ENCODE assay signal across 18 cellular contexts in the genomic region with DNA sequence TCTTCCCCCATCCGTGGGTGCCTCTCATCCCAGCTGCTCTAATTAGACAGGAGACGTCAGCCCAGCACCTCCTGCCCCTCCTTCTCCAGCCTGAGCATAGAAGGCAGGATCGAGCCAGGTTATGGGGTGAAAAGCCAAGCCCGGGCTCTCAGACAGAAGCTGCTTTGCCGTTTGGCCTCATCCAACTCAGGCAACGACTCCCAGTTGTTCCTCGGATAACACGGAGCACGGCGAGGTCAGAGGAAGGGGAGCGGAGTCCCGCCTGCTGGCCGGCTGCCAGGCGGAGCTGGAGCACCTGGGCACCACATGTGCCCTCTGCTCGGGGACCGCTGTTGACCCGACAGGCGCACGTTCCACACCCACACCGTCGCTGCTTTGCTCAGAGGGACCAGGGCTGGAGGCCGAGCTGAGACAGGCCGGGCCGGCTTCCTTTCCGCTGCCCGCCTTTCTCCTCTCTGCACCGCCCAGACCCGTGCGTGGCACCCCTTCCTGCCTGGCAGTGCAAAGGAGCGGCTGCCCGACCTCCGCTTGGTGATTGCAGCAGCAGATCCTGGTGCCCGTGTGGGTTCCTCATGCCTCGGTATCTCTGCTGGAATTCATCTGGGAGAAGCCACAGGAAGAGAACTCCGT. TPM values are rescaled to one million over a fixed set of nuclear protein-coding genes. Genes with fewer than 3 reads are reported as not detected.
A peak's percentile ranks its signal among the peaks of the same experiment; 100 is the strongest.
DNase-seq lines count a peak whose midpoint lies in the region; ATAC-seq, FAIRE-seq and TF ChIP-seq lines count a peak whose summit lies in the region.
"Had no signal": no experiment of that assay in that cellular context is flagged by ENCODE, and none has a peak within 500 bp of the region (broad histone marks: within the 10 kb centered on the region; RNA-seq: fewer than 3 reads in every experiment).

No MANE protein-coding gene starts in this region.

- no TSS peak for BruUV-seq in HepG2 (replicated peaks; lab: Mats Ljungman, UMichigan)

- 5% methylated on average over 13 of the region's 35 CpGs for WGBS in HepG2 (ENCODE audit: low lambda C conversion rate)

- no peaks in the 10 kb centered on the region for H3K79me2 ChIP-seq in HepG2 (ENCODE audit: insufficient read depth, low read length)

- H3K9me3 Mint-ChIP-seq in CD8-positive, alpha-beta T cell: no peaks in the 10 kb centered on the region
- H3K9me3 Mint-ChIP-seq: H9, neural progenitor cell had no signal

- in situ Hi-C loops in HepG2 (cut with HindIII; ENCODE audit: extremely low pct_ligation_motif_present, low pct_unique_long_range_greater_than_20kb): no loop called here

- no peak overlapping the region for H3K27ac Mint-ChIP-seq in CD8-positive, alpha-beta T cell
- H3K27ac Mint-ChIP-seq: H9 had no signal

- H3K9ac ChIP-seq in HepG2 (ENCODE audit: insufficient read depth, low read depth, low read length): no peak overlapping the region
- H3K9ac ChIP-seq: neural progenitor cell had no signal

- TF ChIP-seq POLR2A in HepG2 (IDR thresholded peaks at IDR 0.05; ENCODE audit: insufficient read depth in 1 of 2, low read depth in 2 of 2, low read length in 2 of 2): no peak

- no peak overlapping the region for H3K4me3 Mint-ChIP-seq in CD8-positive, alpha-beta T cell
- H3K4me3 Mint-ChIP-seq: H9, neural progenitor cell had no signal

- DNase-seq in COLO668 (lab: John Stamatoyannopoulos, UW; ENCODE audit: unreplicated experiment): peak; percentile 63
- DNase-seq in H7: peak; percentile 62
- no peak for DNase-seq in HepG2 (ENCODE audit: low spot score)
- DNase-seq in CD8-positive, alpha-beta T cell: no peak
- DNase-seq in NCI-H2107 (lab: John Stamatoyannopoulos, UW): no peak
- no peak for DNase-seq in stimulated activated CD4-positive, alpha-beta T cell treated with anti-CD3 and anti-CD28 coated beads, Interleukin-4, amount 100 ng/mL, for 4 hours
- DNase-seq: H9, NCI-H446, stomach had no signal

- H3K27me3 Mint-ChIP-seq in CD8-positive, alpha-beta T cell (ENCODE audit: low read depth): peaks cover 34% of the 10 kb centered on the region

- no peak for TF ChIP-seq RAD21 in HepG2 (CRISPR knock-in tag; IDR thresholded peaks at IDR 0.05)

- H3K9me3 ChIP-seq in HepG2 (ENCODE audit: low read length): no peaks in the 10 kb centered on the region
- no peaks in the 10 kb centered on the region for H3K9me3 ChIP-seq in CD8-positive, alpha-beta T cell (ENCODE audit: low read length)
- H3K9me3 ChIP-seq: heart left ventricle, left lung, stomach had no signal

- no peak for TF ChIP-seq EP300 in HepG2 (IDR thresholded peaks at IDR 0.05; ENCODE audit: low read depth in 2 of 2, low read length in 2 of 2)
- no peak for TF ChIP-seq EP300 in HepG2 (CRISPR knock-in tag; IDR thresholded peaks at IDR 0.05; ENCODE audit: borderline replicate concordance)

- peaks cover 3% of the 10 kb centered on the region for H3K4me1 Mint-ChIP-seq in CD8-positive, alpha-beta T cell (ENCODE audit: low read depth)
- H3K4me1 Mint-ChIP-seq: H9 had no signal

- H3K36me3 Mint-ChIP-seq in CD8-positive, alpha-beta T cell: no peaks in the 10 kb centered on the region
- H3K36me3 Mint-ChIP-seq: neural progenitor cell had no signal

- ATAC-seq in SK-N-SH treated with all-trans-retinoic acid at 6 μM for 48 hours (peak; percentile 73), HepG2 (peak; percentile 78), GM19023 (IDR thresholded peaks at IDR 0.05; ENCODE audit: unreplicated experiment) (no peak)
- no peak for ATAC-seq in CD8-positive, alpha-beta T cell
- ATAC-seq: left lung had no signal

- no peak for TF ChIP-seq CTCF in HepG2 (CRISPR knock-in tag; IDR thresholded peaks at IDR 0.05)
- no peak for TF ChIP-seq CTCF in CD8-positive, alpha-beta T cell (IDR thresholded peaks at IDR 0.05)

- H4K20me1 ChIP-seq in HepG2 (ENCODE audit: insufficient read depth, low read length): no peaks in the 10 kb centered on the region

- no peaks in the 10 kb centered on the region for H3K4me1 ChIP-seq in HepG2 (ENCODE audit: insufficient read depth, low read length)
- H3K4me1 ChIP-seq in CD8-positive, alpha-beta T cell (ENCODE audit: insufficient read depth, low read length): no peaks in the 10 kb centered on the region
- H3K4me1 ChIP-seq: left lung had no signal

- no peak overlapping the region for H3K27ac ChIP-seq in HepG2 (ENCODE audit: extremely low read length, insufficient read depth, low read length)
- H3K27ac ChIP-seq in CD8-positive, alpha-beta T cell (ENCODE audit: low read depth, low read length): no peak overlapping the region
- H3K27ac ChIP-seq: cardiac muscle cell, heart left ventricle, HL-60, left lung, neural progenitor cell, skin epidermis, stomach had no signal

- H3K27me3 ChIP-seq in H7 (ENCODE audit: control insufficient read depth, insufficient read depth, low read length) (no peaks in the 10 kb centered on the region; the same call in 1 of the 2 replicates), HepG2 (ENCODE audit: control insufficient read depth in 1 of 2, insufficient read depth in 2 of 2, low read length in 2 of 2) (peaks cover 11 to 59% of the 10 kb centered on the region in 2 experiments)
- H3K27me3 ChIP-seq in CD8-positive, alpha-beta T cell (ENCODE audit: insufficient read depth, low read length): no peaks in the 10 kb centered on the region

- intact Hi-C loops in HepG2 (cut with micrococcal nuclease; ENCODE audit: unreplicated experiment): no loop called here
- intact Hi-C loops in CD8-positive, alpha-beta T cell (cut with DNase I, micrococcal nuclease): no loop called here

- H3K36me3 ChIP-seq in H7 (replicated peaks; ENCODE audit: control insufficient read depth, insufficient read depth, low read length): no peaks in the 10 kb centered on the region
- H3K36me3 ChIP-seq in HepG2 (replicated peaks in 1 of 2; ENCODE audit: control insufficient read depth in 1 of 2, insufficient read depth in 2 of 2, low read length in 2 of 2): no peaks in the 10 kb centered on the region
- H3K36me3 ChIP-seq in CD8-positive, alpha-beta T cell (ENCODE audit: insufficient read depth, low read length): no peaks in the 10 kb centered on the region
- H3K36me3 ChIP-seq: cardiac muscle cell, heart left ventricle, left lung, neural progenitor cell, stomach had no signal

- POLR2A ChIA-PET in HepG2 (lab: Yijun Ruan, JAX): no interaction called here
- POLR2A ChIA-PET in CD8-positive, alpha-beta T cell (lab: Charles Lee): no interaction called here

- no peak overlapping the region for H3K4me3 ChIP-seq in H7 (ENCODE audit: insufficient read depth, low read depth, low read length)
- H3K4me3 ChIP-seq in HepG2 (replicated peaks in 1 of 3; ENCODE audit: insufficient read depth in 1 of 3, low read depth in 2 of 3, low read length in 3 of 3): no peak overlapping the region
- H3K4me3 ChIP-seq in CD8-positive, alpha-beta T cell (ENCODE audit: low read depth, low read length): no peak overlapping the region
- H3K4me3 ChIP-seq: cardiac muscle cell, left lung, neural progenitor cell, skin epidermis, stomach had no signal

- H3K4me2 ChIP-seq in HepG2 (ENCODE audit: low read depth, low read length): peak overlapping the region; percentile 24; the same call in 1 of the 2 replicates
- H3K4me2 ChIP-seq: neural progenitor cell had no signal

- H2AFZ ChIP-seq in HepG2 (ENCODE audit: low read length): no peak overlapping the region
- H2AFZ ChIP-seq: neural progenitor cell had no signal

- CTCF ChIA-PET in HepG2 (lab: Yijun Ruan, JAX; ENCODE audit: low intra/inter-chr PET ratio, low total read pairs): no interaction called here
- CTCF ChIA-PET in CD8-positive, alpha-beta T cell (lab: Charles Lee): no interaction called here

- FAIRE-seq in HepG2 (lab: Jason Lieb, UNC): no peak
- FAIRE-seq: G401.6 had no signal

RNA-seq across cellular contexts. Expression of a gene that starts 21.6 kb away (rescaled TPM):
- total RNA-seq in H7 (2014; rRNA removed; shearing (Covaris generic)): not detected in 2 replicates
- not detected in 2 replicates for total RNA-seq in HepG2 (2016; rRNA removed; fragmentation: Illumina TruSeq; extraction: Trizol)
- not detected in 2 replicates for total RNA-seq in HepG2 (2016; cell fraction: cytosol; rRNA removed; fragmentation: Illumina TruSeq; extraction: Trizol; ENCODE audit: low read depth)
- not detected in 2 replicates for total RNA-seq in HepG2 (2016; cell fraction: insoluble cytoplasmic fraction; rRNA removed; fragmentation: Illumina TruSeq; extraction: Trizol)
- total RNA-seq in HepG2 (2016; cell fraction: membrane; rRNA removed; fragmentation: Illumina TruSeq; extraction: Trizol): not detected in 2 replicates
- not detected in 2 replicates for total RNA-seq in HepG2 (2016; cell fraction: nucleus; rRNA removed; fragmentation: Illumina TruSeq; extraction: Trizol)
- polyA plus RNA-seq in HepG2 (2011; rRNA removed): not detected in 2 replicates
- polyA plus RNA-seq in HepG2 (2011; cell fraction: cytosol; rRNA removed): not detected in 2 replicates
- polyA plus RNA-seq in HepG2 (2011; cell fraction: nucleus; rRNA removed): not detected in 2 replicates
- polyA plus RNA-seq in HepG2 (2012): not detected in 2 replicates
- not detected in 2 replicates for polyA plus RNA-seq in HepG2 (2016; cell fraction: cytosol; fragmentation: Illumina TruSeq; extraction: Trizol; ENCODE audit: low read depth)
- not detected in 2 replicates for polyA plus RNA-seq in HepG2 (2016; cell fraction: insoluble cytoplasmic fraction; fragmentation: Illumina TruSeq; extraction: Trizol; ENCODE audit: low read depth)
- polyA plus RNA-seq in HepG2 (2016; cell fraction: membrane; fragmentation: Illumina TruSeq; extraction: Trizol; ENCODE audit: low read depth): not detected in 2 replicates
- not detected in 2 replicates for polyA plus RNA-seq in HepG2 (2016; cell fraction: nucleus; fragmentation: Illumina TruSeq; extraction: Trizol; ENCODE audit: insufficient read depth, low read depth)
- not detected in 2 replicates for polyA minus RNA-seq in HepG2 (2011; rRNA and poly(A)+ RNA removed; ENCODE audit: low replicate concordance)
- not detected in 2 replicates for polyA minus RNA-seq in HepG2 (2011; cell fraction: cytosol; rRNA and poly(A)+ RNA removed)
- polyA minus RNA-seq in HepG2 (2011; cell fraction: nucleus; rRNA and poly(A)+ RNA removed): not detected in 2 replicates
- not detected for total RNA-seq in CD8-positive, alpha-beta T cell
- total RNA-seq: H9, heart left ventricle, left lung, stomach had no signal
- polyA plus RNA-seq: heart left ventricle, stomach had no signal

RNA-seq across cellular contexts. Expression of a gene that starts 51.1 kb away (rescaled TPM):
- total RNA-seq in H7 (2014; rRNA removed; shearing (Covaris generic)): 5.3 and 9.2 TPM in 2 replicates
- 140 and 171 TPM in 2 replicates for total RNA-seq in HepG2 (2016; rRNA removed; fragmentation: Illumina TruSeq; extraction: Trizol)
- total RNA-seq in HepG2 (2016; cell fraction: cytosol; rRNA removed; fragmentation: Illumina TruSeq; extraction: Trizol; ENCODE audit: low read depth): 81.0 and 93.7 TPM in 2 replicates
- 144 and 177 TPM in 2 replicates for total RNA-seq in HepG2 (2016; cell fraction: insoluble cytoplasmic fraction; rRNA removed; fragmentation: Illumina TruSeq; extraction: Trizol)
- total RNA-seq in HepG2 (2016; cell fraction: membrane; rRNA removed; fragmentation: Illumina TruSeq; extraction: Trizol): 105 and 123 TPM in 2 replicates
- 76.5 and 85.9 TPM in 2 replicates for total RNA-seq in HepG2 (2016; cell fraction: nucleus; rRNA removed; fragmentation: Illumina TruSeq; extraction: Trizol)
- 153 and 155 TPM in 2 replicates for polyA plus RNA-seq in HepG2 (2011; rRNA removed)
- polyA plus RNA-seq in HepG2 (2011; cell fraction: cytosol; rRNA removed): 116 and 139 TPM in 2 replicates
- polyA plus RNA-seq in HepG2 (2011; cell fraction: nucleus; rRNA removed): 105 and 133 TPM in 2 replicates
- 91.5 and 117 TPM in 2 replicates for polyA plus RNA-seq in HepG2 (2012)
- 71.0 and 75.6 TPM in 2 replicates for polyA plus RNA-seq in HepG2 (2016; cell fraction: cytosol; fragmentation: Illumina TruSeq; extraction: Trizol; ENCODE audit: low read depth)
- polyA plus RNA-seq in HepG2 (2016; cell fraction: insoluble cytoplasmic fraction; fragmentation: Illumina TruSeq; extraction: Trizol; ENCODE audit: low read depth): 158 and 167 TPM in 2 replicates
- polyA plus RNA-seq in HepG2 (2016; cell fraction: membrane; fragmentation: Illumina TruSeq; extraction: Trizol; ENCODE audit: low read depth): 89.5 and 100 TPM in 2 replicates
- polyA plus RNA-seq in HepG2 (2016; cell fraction: nucleus; fragmentation: Illumina TruSeq; extraction: Trizol; ENCODE audit: insufficient read depth, low read depth): 146 and 157 TPM in 2 replicates
- 24.9 and 155 TPM in 2 replicates for polyA minus RNA-seq in HepG2 (2011; rRNA and poly(A)+ RNA removed; ENCODE audit: low replicate concordance)
- 40.2 and 55.3 TPM in 2 replicates for polyA minus RNA-seq in HepG2 (2011; cell fraction: cytosol; rRNA and poly(A)+ RNA removed)
- 50.2 and 66.8 TPM in 2 replicates for polyA minus RNA-seq in HepG2 (2011; cell fraction: nucleus; rRNA and poly(A)+ RNA removed)
- 100 to 1,000 TPM; 100 to 105 TPM for total RNA-seq in CD8-positive, alpha-beta T cell

Comparison
In these comparisons a context has a peak if more than half of its experiments do, and no peak if none do; other contexts are left out.
1. DNase-seq: peak in COLO668 (single experiment) and H7 (single experiment); none in HepG2 (single experiment), CD8-positive, alpha-beta T cell (0 of 7), NCI-H2107 (single experiment) and stimulated activated CD4-positive, alpha-beta T cell treated with anti-CD3 and anti-CD28 coated beads, Interleukin-4, amount 100 ng/mL, for 4 hours (0 of 2).
2. ATAC-seq: peak in SK-N-SH treated with all-trans-retinoic acid at 6 μM for 48 hours (single experiment) and HepG2 (single experiment); none in CD8-positive, alpha-beta T cell (single experiment) and GM19023 (single experiment).